ENCODE assay signal across 26 cellular contexts in the genomic region with DNA sequence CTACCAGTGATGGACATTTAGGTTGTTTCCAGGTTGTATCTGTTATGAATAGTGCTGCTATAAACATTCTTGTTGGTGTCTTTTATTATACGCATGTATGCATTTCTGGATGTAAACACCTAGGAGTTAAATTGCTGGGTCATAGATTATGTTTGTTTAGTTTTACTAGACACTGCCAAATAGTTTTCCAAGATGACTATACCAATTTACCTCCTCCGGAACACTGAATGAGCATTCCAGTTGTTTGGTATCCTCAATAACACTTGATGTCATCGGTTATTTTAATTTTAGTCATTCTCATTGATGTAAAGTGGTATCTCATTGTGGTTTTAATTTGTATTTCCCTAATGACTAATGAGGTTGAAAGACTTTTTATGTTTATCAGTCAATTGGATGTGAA.
"Had no signal": no experiment of that assay in that cellular context is flagged by ENCODE, and none has a peak within 500 bp of the region (broad histone marks: within the 10 kb centered on the region; RNA-seq: fewer than 3 reads in every experiment).

No MANE protein-coding gene starts in this region.

- DNase-seq: cortex of kidney; dorsolateral prefrontal cortex; effector CD8-positive, alpha-beta T cell; gastrocnemius medialis; heart right ventricle; hypothalamus; islet precursor cell; left lung; lower lobe of right lung; midbrain; naive B cell; occipital lobe; pancreas; right cardiac atrium; stimulated activated CD4-positive, alpha-beta T cell treated with anti-CD3 and anti-CD28 coated beads, Interleukin-15, amount 100 ng/mL, for 24 hours; stimulated activated CD4-positive, alpha-beta T cell treated with anti-CD3 and anti-CD28 coated beads, Interleukin-1b, Interleukin-23, amount 100 ng/mL, for 48 hours; stimulated activated CD4-positive, alpha-beta T cell treated with anti-CD3 and anti-CD28 coated beads, Interleukin-4, amount 100 ng/mL, for 24 hours; upper lobe of left lung; uterus had no signal

- H3K9me3 Mint-ChIP-seq: memory B cell; naive B cell; nephron; stimulated activated memory B cell treated with anti-CD40 and anti-IgM and Interleukin-4, amounts not matched to agents 10 μg/mL and 1 μg/mL and 100 μg/mL, for 72 hours; stimulated activated naive CD8-positive, alpha-beta T cell treated with anti-CD3 and anti-CD28 coated beads, Interleukin-15, Interleukin-2, amounts not matched to agents 100 ng/mL and 50 ng/mL, for 24 hours had no signal

- H3K27me3 ChIP-seq: dorsolateral prefrontal cortex, gastrocnemius medialis, heart right ventricle, left lung, pancreas, tibial artery, upper lobe of left lung, uterus had no signal

- H3K27ac Mint-ChIP-seq: memory B cell; nephron; progenitor cell of endocrine pancreas; stimulated activated memory B cell treated with anti-CD40 and anti-IgM and Interleukin-4, amounts not matched to agents 10 μg/mL and 1 μg/mL and 100 μg/mL, for 72 hours; stimulated activated naive CD8-positive, alpha-beta T cell treated with anti-CD3 and anti-CD28 coated beads, Interleukin-15, Interleukin-2, amounts not matched to agents 100 ng/mL and 50 ng/mL, for 24 hours had no signal

- H3K9me3 ChIP-seq: gastrocnemius medialis, heart right ventricle, left lung, lower lobe of right lung, pancreas, tibial artery, upper lobe of left lung, uterus had no signal

- ATAC-seq: gastrocnemius medialis; heart right ventricle; left lung; lower lobe of right lung; pancreas; right cardiac atrium; stimulated activated memory B cell treated with anti-CD40 and anti-IgM and Interleukin-4, amounts not matched to agents 10 μg/mL and 1 μg/mL and 100 μg/mL, for 72 hours had no signal

- H3K27me3 Mint-ChIP-seq: memory B cell; naive B cell; progenitor cell of endocrine pancreas; stimulated activated memory B cell treated with anti-CD40 and anti-IgM and Interleukin-4, amounts not matched to agents 10 μg/mL and 1 μg/mL and 100 μg/mL, for 72 hours; stimulated activated naive CD8-positive, alpha-beta T cell treated with anti-CD3 and anti-CD28 coated beads, Interleukin-15, Interleukin-2, amounts not matched to agents 100 ng/mL and 50 ng/mL, for 24 hours had no signal

- H3K36me3 ChIP-seq: gastrocnemius medialis, heart right ventricle, left lung, lower lobe of right lung, pancreas, upper lobe of left lung, uterus had no signal

- H3K4me2 ChIP-seq: smooth muscle cell had no signal

- H3K4me1 ChIP-seq: gastrocnemius medialis, heart right ventricle, left lung, lower lobe of right lung, pancreas, tibial artery, upper lobe of left lung, uterus had no signal

- H3K4me1 Mint-ChIP-seq: nephron had no signal

- H3K4me3 Mint-ChIP-seq: memory B cell; naive B cell; nephron; stimulated activated memory B cell treated with anti-CD40 and anti-IgM and Interleukin-4, amounts not matched to agents 10 μg/mL and 1 μg/mL and 100 μg/mL, for 72 hours; stimulated activated naive CD8-positive, alpha-beta T cell treated with anti-CD3 and anti-CD28 coated beads, Interleukin-15, Interleukin-2, amounts not matched to agents 100 ng/mL and 50 ng/mL, for 24 hours had no signal

- FAIRE-seq: pancreas had no signal

- H3K4me3 ChIP-seq: dorsolateral prefrontal cortex, gastrocnemius medialis, heart right ventricle, left lung, lower lobe of right lung, pancreas, smooth muscle cell, tibial artery, upper lobe of left lung, uterus had no signal

- H3K27ac ChIP-seq: dorsolateral prefrontal cortex, gastrocnemius medialis, heart right ventricle, left lung, lower lobe of right lung, pancreas, tibial artery, upper lobe of left lung, uterus had no signal
